9 cellular contexts compared by ENCODE assay signal in the genomic region with DNA sequence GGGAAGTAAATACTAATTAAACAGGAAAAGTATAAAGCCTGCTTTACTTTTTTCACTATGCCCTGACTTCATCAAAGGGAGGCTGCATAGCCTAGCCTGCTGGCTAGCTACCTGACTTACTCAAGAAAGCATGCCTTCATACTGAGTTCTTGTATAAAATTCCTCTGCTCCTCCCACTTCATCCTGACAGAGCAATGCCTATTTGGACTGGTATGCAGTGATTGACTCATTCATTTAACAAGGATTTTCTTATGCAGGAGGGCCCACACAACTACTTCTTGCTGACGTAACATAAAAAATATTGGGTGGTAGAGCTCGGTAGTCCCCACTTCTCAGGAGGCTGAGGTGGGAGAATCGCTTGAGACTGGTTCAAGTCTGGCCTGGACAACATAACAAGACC.
DNase-seq lines count a peak whose midpoint lies in the region; ATAC-seq and TF ChIP-seq lines count a peak whose summit lies in the region.
"Had no signal": no experiment of that assay in that cellular context is flagged by ENCODE, and none has a peak within 500 bp of the region (broad histone marks: within the 10 kb centered on the region; RNA-seq: fewer than 3 reads in every experiment).

No MANE protein-coding gene starts in this region.

- no peak for TF ChIP-seq CTCF in RWPE1 (conservative IDR thresholded peaks at IDR 0.05; ENCODE audit: low read depth)

- peak; percentile 97 for DNase-seq in COLO829 (ENCODE audit: low spot score)
- DNase-seq in RWPE1 (ENCODE audit: low spot score), result peak; percentile 86
- DNase-seq in non-pigmented ciliary epithelial cell (ENCODE audit: low read depth), result peak; percentile 91
- no peak for DNase-seq in T-helper 1 cell
- no peak for DNase-seq in midbrain (lab: John Stamatoyannopoulos, UW)
- DNase-seq: activated CD4-positive, alpha-beta T cell treated with anti-CD3 and anti-CD28 coated beads for 1 hour had no signal

- ATAC-seq in esophagus mucosa (peak; percentile 84), HG03432 (IDR thresholded peaks at IDR 0.05; ENCODE audit: unreplicated experiment) (no peak), GM18511 (IDR thresholded peaks at IDR 0.05; ENCODE audit: unreplicated experiment) (no peak)

- no peak overlapping the region for H3K27ac ChIP-seq in RWPE1

- CTCF ChIA-PET in RWPE1 (lab: Yijun Ruan, JAX), result interaction anchor here (0.7 to 0.9 kb wide), 2 partner anchors 11 kb away, joined by 3 to 6 read pairs; no protein-coding TSS in a partner anchor

- POLR2A ChIA-PET in RWPE1 (lab: Yijun Ruan, JAX; ENCODE audit: low non-redundant PET), result no interaction called here

Comparison
In these comparisons a context has a peak if more than half of its experiments do, and no peak if none do; other contexts are left out.
1. DNase-seq: peak in COLO829 (single experiment), RWPE1 (single experiment) and non-pigmented ciliary epithelial cell (single experiment); none in T-helper 1 cell (0 of 5) and midbrain (single experiment).